ENCODE assay signal across 8 cellular contexts in the genomic region with DNA sequence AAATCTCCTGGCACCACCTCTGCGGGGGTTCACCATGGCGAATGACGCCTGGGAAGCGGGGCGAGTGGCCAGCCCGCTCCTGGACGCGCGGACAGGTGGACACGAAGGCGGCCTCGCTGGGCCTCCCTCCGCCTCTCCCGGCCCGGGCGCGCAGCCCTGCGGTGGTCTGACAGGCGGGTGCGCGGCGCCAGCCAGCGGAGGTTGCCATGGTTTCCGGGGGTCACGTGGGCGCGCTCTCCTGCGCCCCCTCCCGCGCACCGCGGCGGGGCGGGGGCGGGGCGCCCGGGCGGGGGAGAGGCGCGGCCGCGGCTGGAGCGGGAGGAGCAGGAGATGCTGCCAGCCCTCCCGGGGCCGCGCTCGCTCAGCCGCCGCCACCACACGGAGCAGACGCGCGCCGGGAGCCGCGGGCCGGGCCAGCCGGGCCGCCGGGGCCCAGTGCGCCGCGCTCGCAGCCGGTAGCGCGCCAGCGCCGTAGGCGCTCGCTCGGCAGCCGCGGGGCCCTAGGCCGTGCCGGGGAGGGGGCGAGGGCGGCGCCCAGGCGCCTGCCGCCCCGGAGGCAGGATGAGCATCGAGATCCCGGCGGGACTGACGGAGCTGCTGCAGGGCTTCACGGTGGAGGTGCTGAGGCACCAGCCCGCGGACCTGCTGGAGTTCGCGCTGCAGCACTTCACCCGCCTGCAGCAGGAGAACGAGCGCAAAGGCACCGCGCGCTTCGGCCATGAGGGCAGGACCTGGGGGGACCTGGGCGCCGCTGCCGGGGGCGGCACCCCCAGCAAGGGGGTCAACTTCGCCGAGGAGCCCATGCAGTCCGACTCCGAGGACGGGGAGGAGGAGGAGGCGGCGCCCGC. TPM values are rescaled to one million over a fixed set of nuclear protein-coding genes. Genes with fewer than 3 reads are reported as not detected.
A peak's percentile ranks its signal among the peaks of the same experiment; 100 is the strongest.
DNase-seq lines count a peak whose midpoint lies in the region; ATAC-seq and TF ChIP-seq lines count a peak whose summit lies in the region.

PRKAR2B (plus strand) TSS at position 359 of the 848 bp plus-strand sequence; CDS start at position 562, 203 bp downstream.

- no peaks in the 10 kb centered on the region for H3K36me3 Mint-ChIP-seq in MCF 10A (ENCODE audit: insufficient read depth, unreplicated experiment)

- intact Hi-C loops in MCF 10A (cut with micrococcal nuclease): no loop called here

- peak; percentile 35 for TF ChIP-seq CTCF in VCaP (conservative IDR thresholded peaks at IDR 0.05)
- no peak for TF ChIP-seq CTCF in MCF 10A (IDR thresholded peaks at IDR 0.05; ENCODE audit: unreplicated experiment)

- POLR2A ChIA-PET in MCF 10A (lab: Yijun Ruan, JAX): interaction anchor here (1.0 kb wide), 1 partner anchor 124 kb away, joined by 4 read pairs; the partner anchor contains the start of gene HBP1

- H3K4me3 Mint-ChIP-seq in MCF 10A (ENCODE audit: unreplicated experiment): peak within 1 kb of the TSS; percentile 62

- no peaks in the 10 kb centered on the region for H3K9me3 Mint-ChIP-seq in MCF 10A (ENCODE audit: unreplicated experiment)

- no TSS peak for BruUV-seq in MCF 10A (replicated peaks; lab: Mats Ljungman, UMichigan)

- ATAC-seq in GM18502 (IDR thresholded peaks at IDR 0.05; ENCODE audit: poor library complexity, unreplicated experiment) (peak; percentile 88), HG02938 (IDR thresholded peaks at IDR 0.05; ENCODE audit: unreplicated experiment) (peak; percentile 75)

- H3K27ac Mint-ChIP-seq in MCF 10A (ENCODE audit: low read depth, unreplicated experiment): no peak within 1 kb of the TSS

- H3K27me3 ChIP-seq in iPS-20b (ENCODE audit: insufficient read depth, low read length) (peaks cover 13% of the 10 kb centered on the region), skeletal muscle tissue (ENCODE audit: control insufficient read depth in 3 of 3, insufficient read depth in 3 of 3, low read length in 3 of 3) (no peaks in the 10 kb centered on the region)

- peaks cover 6% of the 10 kb centered on the region for H3K4me1 Mint-ChIP-seq in MCF 10A (ENCODE audit: insufficient read depth, unreplicated experiment)

- peak within 1 kb of the TSS; percentile 88 for H3K4me3 ChIP-seq in iPS-20b (ENCODE audit: low read length)
- peak within 1 kb of the TSS; percentile 68 to 81 (median 75) for H3K4me3 ChIP-seq in skeletal muscle tissue (ENCODE audit: low read length in 3 of 3)

- peak within 1 kb of the TSS; percentile 67; the same call in 1 of the 2 replicates for H3K9ac ChIP-seq in iPS-20b (ENCODE audit: low read depth, low read length)
- H3K9ac ChIP-seq in skeletal muscle tissue (ENCODE audit: low read depth in 1 of 3, low read length in 3 of 3): peak within 1 kb of the TSS; percentile 44 to 70 (median 58)

- H3K4me1 ChIP-seq in iPS-20b (ENCODE audit: insufficient read depth, low read length): peaks cover 21% of the 10 kb centered on the region
- H3K4me1 ChIP-seq in skeletal muscle tissue (ENCODE audit: control insufficient read depth in 3 of 3, insufficient read depth in 3 of 3, low read length in 3 of 3): peaks cover 6 to 18% (median 9%) of the 10 kb centered on the region in 3 donors

- no peaks in the 10 kb centered on the region for H3K9me3 ChIP-seq in iPS-20b (ENCODE audit: insufficient read depth, low read depth, low read length)
- H3K9me3 ChIP-seq in skeletal muscle tissue (ENCODE audit: control insufficient read depth in 3 of 3, low read length in 3 of 3): no peaks in the 10 kb centered on the region

- DNase-seq in NCI-H2081 treated with DMSO at 0.1 percent for 48 hours (lab: John Stamatoyannopoulos, UW) (peak; percentile 20), MCF 10A (ENCODE audit: unreplicated experiment) (peak; percentile 33), GF-D8 (lab: John Stamatoyannopoulos, UW) (no peak)

- CTCF ChIA-PET in MCF 10A (lab: Yijun Ruan, JAX): interaction anchor here (0.8 kb wide), 1 partner anchor 12 kb away, joined by 3 read pairs; no protein-coding TSS in a partner anchor

- H3K36me3 ChIP-seq in iPS-20b (ENCODE audit: insufficient read depth, low read depth, low read length) (no peaks in the 10 kb centered on the region), skeletal muscle tissue (ENCODE audit: control insufficient read depth in 3 of 3, insufficient read depth in 3 of 3, low read length in 3 of 3) (no peaks in the 10 kb centered on the region)

- peaks cover 48% of the 10 kb centered on the region for H3K27me3 Mint-ChIP-seq in MCF 10A (ENCODE audit: insufficient read depth, unreplicated experiment)

- H3K27ac ChIP-seq in VCaP (peak within 1 kb of the TSS; percentile 89), iPS-20b (ENCODE audit: low read length) (no peak within 1 kb of the TSS), skeletal muscle tissue (ENCODE audit: low read depth, low read length) (peak within 1 kb of the TSS; percentile 25)

RNA-seq across cellular contexts. Expression of gene PRKAR2B, which starts in this region (rescaled TPM):
- 0.15 TPM in 1 of 2 replicates, not detected in the other for total RNA-seq in MCF 10A (2022)
- total RNA-seq in skeletal muscle tissue: 11.5 TPM

Comparison
In these comparisons a context has a peak if more than half of its experiments do, and no peak if none do; other contexts are left out.
1. RNA of gene PRKAR2B (total RNA-seq): 11.5 TPM in skeletal muscle tissue (single experiment); 0.15 TPM in MCF 10A; every median in the first group is over 10 times any median in the second.
2. Peak in DNase-seq in MCF 10A; RNA of the gene not detected or under 1 TPM.